26 cellular contexts compared by ENCODE assay signal in genomic region chr4:41599192-41599786, GRCh38.
"Had no signal": no experiment of that assay in that cellular context is flagged by ENCODE, and none has a peak within 500 bp of the region (broad histone marks: within the 10 kb centered on the region; RNA-seq: fewer than 3 reads in every experiment).

No MANE protein-coding gene starts in this region.

- H3K27me3 ChIP-seq: colonic mucosa, gastrocnemius medialis, left lung, neutrophil, pancreas, stomach, thyroid gland, vagina had no signal

- H3K9me3 ChIP-seq: colonic mucosa, gastrocnemius medialis, left lung, neutrophil, pancreas, stomach, thyroid gland, vagina had no signal

- ATAC-seq: gastrocnemius medialis; left lung; naive thymus-derived CD4-positive, alpha-beta T cell; pancreas; sciatic nerve had no signal

- DNase-seq: colonic mucosa; effector CD8-positive, alpha-beta T cell; endodermal cell; foreskin fibroblast; gastrocnemius medialis; head of caudate nucleus; left lung; midbrain; naive thymus-derived CD4-positive, alpha-beta T cell; pancreas; stimulated activated CD4-positive, alpha-beta T cell treated with anti-CD3 and anti-CD28 coated beads, Interleukin-12 subunit alpha, Interleukin-12 subunit beta, amount 100 ng/mL, for 4 hours; stimulated activated CD4-positive, alpha-beta T cell treated with anti-CD3 and anti-CD28 coated beads, Interleukin-1b, Interleukin-23, amount 100 ng/mL, for 48 hours; stimulated activated CD4-positive, alpha-beta T cell treated with anti-CD3 and anti-CD28 coated beads, Interleukin-4, amount 100 ng/mL, for 1 hour; stimulated activated CD8-positive, alpha-beta memory T cell treated with anti-CD3 and anti-CD28 coated beads, Interleukin-4, amount 100 ng/mL, for 48 hours; stimulated activated naive CD4-positive, alpha-beta T cell; stomach; thyroid gland; trophoblast cell had no signal

- FAIRE-seq: keratinocyte had no signal

- H3K4me3 Mint-ChIP-seq: dendritic cell treated with granulocyte-macrophage colony-stimulating factor and Interleukin-4, amounts not matched to agents 40 ng/mL and 50 ng/mL, for 4 days; endodermal cell; naive thymus-derived CD4-positive, alpha-beta T cell had no signal

- H3K36me3 ChIP-seq: colonic mucosa, gastrocnemius medialis, left lung, neutrophil, pancreas, stomach, thyroid gland, vagina had no signal

- H3K4me1 ChIP-seq: colonic mucosa had no signal

- H3K27me3 Mint-ChIP-seq: dendritic cell treated with granulocyte-macrophage colony-stimulating factor and Interleukin-4, amounts not matched to agents 40 ng/mL and 50 ng/mL, for 4 days; progenitor cell of endocrine pancreas had no signal

- H3K27ac ChIP-seq: colonic mucosa, epithelial cell of prostate, gastrocnemius medialis, left lung, neutrophil, pancreas, stomach, thyroid gland, vagina had no signal

- H3K4me3 ChIP-seq: colonic mucosa, gastrocnemius medialis, left lung, pancreas, smooth muscle cell, stomach, thyroid gland, vagina had no signal

- H3K9me3 Mint-ChIP-seq: dendritic cell treated with granulocyte-macrophage colony-stimulating factor and Interleukin-4, amounts not matched to agents 40 ng/mL and 50 ng/mL, for 4 days; endodermal cell had no signal

- H3K27ac Mint-ChIP-seq: dendritic cell treated with granulocyte-macrophage colony-stimulating factor and Interleukin-4, amounts not matched to agents 40 ng/mL and 50 ng/mL, for 4 days; endodermal cell; naive thymus-derived CD4-positive, alpha-beta T cell had no signal

- H3K4me2 ChIP-seq: smooth muscle cell had no signal
